27 cellular contexts compared by ENCODE assay signal in genomic region chr14:41568979-41569378, GRCh38.
"Had no signal": no experiment of that assay in that cellular context is flagged by ENCODE, and none has a peak within 500 bp of the region (broad histone marks: within the 10 kb centered on the region; RNA-seq: fewer than 3 reads in every experiment).

No MANE protein-coding gene starts in this region.

- H3K4me1 ChIP-seq: stomach, suprapubic skin, testis, thyroid gland, tibial artery, tibial nerve, transverse colon, upper lobe of left lung, upper lobe of right lung, uterus, vagina had no signal

- H3K4me3 ChIP-seq: stomach, suprapubic skin, testis, thoracic aorta, thyroid gland, tibial artery, tibial nerve, transverse colon, upper lobe of left lung, upper lobe of right lung, uterus, vagina had no signal

- H3K9me3 ChIP-seq: stomach, suprapubic skin, testis, thoracic aorta, thyroid gland, tibial artery, tibial nerve, transverse colon, upper lobe of left lung, upper lobe of right lung, uterus, vagina had no signal

- ATAC-seq: stimulated activated effector memory CD8-positive, alpha-beta T cell treated with anti-CD3 and anti-CD28 coated beads, Interleukin-12 subunit alpha, Interleukin-12 subunit beta, amount 100 ng/mL, for 72 hours; stimulated activated memory B cell treated with anti-CD40 and anti-IgM and Interleukin-4, amounts not matched to agents 10 μg/mL and 1 μg/mL and 100 μg/mL, for 72 hours; stimulated activated naive B cell treated with anti-CD40 and anti-IgM and Interleukin-4, amounts not matched to agents 10 μg/mL and 1 μg/mL and 100 μg/mL, for 72 hours; stimulated activated naive CD8-positive, alpha-beta T cell treated with anti-CD3 and anti-CD28 coated beads, Interleukin-15, amount 100 ng/mL, for 72 hours; stimulated activated naive CD8-positive, alpha-beta T cell treated with anti-CD3 and anti-CD28 coated beads, Interleukin-15, Interleukin-2, amounts not matched to agents 100 U/mL and 50 U/mL, for 24 hours; upper lobe of right lung had no signal

- H3K27me3 ChIP-seq: stomach, suprapubic skin, testis, thyroid gland, tibial artery, tibial nerve, transverse colon, upper lobe of left lung, upper lobe of right lung, uterus, vagina had no signal

- H3K27ac ChIP-seq: stomach, suprapubic skin, testis, thoracic aorta, thyroid gland, tibial artery, tibial nerve, transverse colon, upper lobe of left lung, upper lobe of right lung, uterus, vagina had no signal

- DNase-seq: stimulated activated CD4-positive, alpha-beta T cell treated with anti-CD3 and anti-CD28 coated beads, Interleukin-2, amount 100 ng/mL, for 48 hours; stimulated activated CD4-positive, alpha-beta T cell treated with anti-CD3 and anti-CD28 coated beads, Interleukin-4, amount 100 ng/mL, for 1 hour; stimulated activated CD4-positive, alpha-beta T cell treated with anti-CD3 and anti-CD28 coated beads, Interleukin-4, amount 100 ng/mL, for 24 hours; stimulated activated CD4-positive, alpha-beta T cell treated with anti-CD3 and anti-CD28 coated beads, Interleukin-4, amount 100 ng/mL, for 4 hours; stimulated activated CD8-positive, alpha-beta memory T cell treated with anti-CD3 and anti-CD28 coated beads, Interleukin-4, amount 100 ng/mL, for 48 hours; stimulated activated naive B cell treated with anti-CD40 and anti-IgM and Interleukin-4, amounts not matched to agents 10 μg/mL and 1 μg/mL and 100 μg/mL, for 72 hours; stimulated activated naive CD4-positive, alpha-beta T cell; stimulated activated naive CD4-positive, alpha-beta T cell treated with Interleukin-2 at 50 U/mL for 16 hours; stimulated activated naive CD8-positive, alpha-beta T cell treated with anti-CD3 and anti-CD28 coated beads, Interleukin-15, amount 100 ng/mL, for 72 hours; stimulated activated naive CD8-positive, alpha-beta T cell treated with anti-CD3 and anti-CD28 coated beads, Interleukin-15, Interleukin-2, amounts not matched to agents 100 U/mL and 50 U/mL, for 24 hours; stomach; substantia nigra; testis; thyroid gland; tibial artery; transverse colon; trophoblast cell; upper lobe of left lung; upper lobe of right lung; uterus had no signal

- FAIRE-seq: urothelium cell line had no signal

- H3K36me3 ChIP-seq: stomach, suprapubic skin, thoracic aorta, thyroid gland, tibial artery, tibial nerve, transverse colon, upper lobe of left lung, upper lobe of right lung, uterus, vagina had no signal
